In the genomic region with DNA sequence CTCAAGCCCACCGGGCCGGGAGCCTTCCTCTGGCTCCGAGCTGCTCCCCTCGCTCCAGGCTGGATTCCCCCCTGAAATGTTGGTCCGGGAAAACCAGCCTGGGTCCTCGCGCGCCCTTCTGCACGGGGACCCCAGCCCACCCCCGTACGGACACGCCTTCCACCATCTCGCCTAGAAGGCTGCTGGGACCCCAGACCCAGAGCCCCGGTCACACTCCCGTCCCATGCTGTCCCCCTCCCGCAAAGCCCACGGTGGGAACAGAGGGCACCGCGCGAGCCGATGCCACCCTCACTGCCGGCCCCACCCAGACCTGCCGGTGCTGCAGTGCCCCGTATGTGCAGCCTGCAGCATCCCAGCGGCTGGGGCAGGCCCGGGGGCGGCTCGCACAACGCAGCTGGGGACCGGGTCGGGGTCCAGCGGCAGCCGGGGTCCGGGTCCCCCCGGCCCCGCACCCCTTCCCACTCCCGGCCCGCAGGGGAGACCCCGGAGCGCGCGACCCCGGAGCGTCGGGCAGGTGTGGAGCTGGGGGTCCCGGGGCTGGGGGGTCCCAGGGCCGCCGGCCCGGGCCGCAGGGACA, we compare ENCODE assay signal across 8 cellular contexts. TPM values are rescaled to one million over a fixed set of nuclear protein-coding genes. Genes with fewer than 3 reads are reported as not detected.
DNase-seq lines count a peak whose midpoint lies in the region; ATAC-seq, FAIRE-seq and TF ChIP-seq lines count a peak whose summit lies in the region.

No MANE protein-coding gene starts in this region.

- H4K8ac ChIP-seq in H1 (ENCODE audit: extremely low read depth, insufficient read depth, low read length) = peak overlapping the region; percentile 0; the same call in 1 of the 2 replicates

- no peaks in the 10 kb centered on the region; a peak in 1 of 8 replicates for H3K36me3 ChIP-seq in H1 (ENCODE audit: control insufficient read depth in 2 of 4, insufficient read depth in 4 of 4, low read length in 3 of 4)

- peak overlapping the region; percentile 96 for H3K27ac ChIP-seq in CD4-positive, alpha-beta T cell (ENCODE audit: low read depth, low read length)
- H3K27ac ChIP-seq in H1 (ENCODE audit: low read depth, low read length) = no peak overlapping the region

- peaks cover 72% of the 10 kb centered on the region for H3K4me1 Mint-ChIP-seq in CD4-positive, alpha-beta T cell (ENCODE audit: low read depth)
- H3K4me1 Mint-ChIP-seq in activated B cell treated with CpG ODN at 0.5 μM for 24 hours (peaks cover 45% of the 10 kb centered on the region), nephron progenitor cell (peaks cover 68% of the 10 kb centered on the region)

- no peak overlapping the region for H2BK15ac ChIP-seq in H1 (ENCODE audit: low read length)

- H4K20me1 ChIP-seq in H1 (replicated peaks in 1 of 2; ENCODE audit: control insufficient read depth in 1 of 2, insufficient read depth in 2 of 2, low read length in 2 of 2) = no peaks in the 10 kb centered on the region

- no peak for TF ChIP-seq EP300 in H1 (IDR thresholded peaks at IDR 0.05; ENCODE audit: borderline replicate concordance in 1 of 2, low read depth in 2 of 2, low read length in 2 of 2)

- H3K79me2 ChIP-seq in H1 (ENCODE audit: control insufficient read depth in 1 of 2, insufficient read depth in 2 of 2, low read length in 2 of 2) = no peaks in the 10 kb centered on the region

- H3K18ac ChIP-seq in H1 (ENCODE audit: extremely low read depth, low read length) = no peak overlapping the region; the same call in 1 of the 2 replicates

- TF ChIP-seq POLR2A in H1 (IDR thresholded peaks at IDR 0.05; ENCODE audit: control extremely low read depth in 1 of 2, low read depth in 2 of 2, low read length in 2 of 2) = no peak

- no peak overlapping the region for H4K91ac ChIP-seq in H1 (replicated peaks; ENCODE audit: insufficient read length, low read length)

- peaks cover 3 to 22% (median 11%) of the 10 kb centered on the region in 4 experiments for H3K4me1 ChIP-seq in H1 (replicated peaks in 1 of 4; ENCODE audit: control insufficient read depth in 3 of 4, insufficient read depth in 4 of 4, low read length in 3 of 4)

- H4K5ac ChIP-seq in H1 (ENCODE audit: insufficient read length, low read depth, low read length) = no peak overlapping the region

- no peak overlapping the region for H2BK20ac ChIP-seq in H1 (ENCODE audit: low read length)

- H2BK5ac ChIP-seq in H1 (ENCODE audit: low read depth, low read length) = no peak overlapping the region

- intact Hi-C loops in CD4-positive, alpha-beta T cell (cut with DNase I, micrococcal nuclease) = loop anchor here (1.0 to 10.0 kb wide), 5 partner anchors 40 to 607 kb away; partner anchors contain the start of genes ANAPC16 (in 2 of the 2), ASCC1 (in 2 of the 2) and MCU (in 1 of the 2)
- intact Hi-C loops in activated B cell treated with CpG ODN at 0.5 μM for 24 hours (cut with micrococcal nuclease) = loop anchor here (1.0 kb wide), 1 partner anchor 8 kb away; no protein-coding TSS in a partner anchor

- TF ChIP-seq CTCF in CD4-positive, alpha-beta T cell (IDR thresholded peaks at IDR 0.05) = no peak
- TF ChIP-seq CTCF in activated B cell treated with CpG ODN at 0.5 μM for 24 hours (IDR thresholded peaks at IDR 0.05) (no peak), H1 (IDR thresholded peaks at IDR 0.05; ENCODE audit: control extremely low read depth in 1 of 3, insufficient read depth in 1 of 3, low read depth in 1 of 3, low read length in 3 of 3) (no peak), nephron progenitor cell (IDR thresholded peaks at IDR 0.05) (no peak)

- peak; percentile 29 for ATAC-seq in CD4-positive, alpha-beta T cell (ENCODE audit: poor library complexity)
- peak; percentile 64 for ATAC-seq in activated B cell treated with CpG ODN at 0.5 μM for 24 hours (ENCODE audit: low read depth)
- ATAC-seq in HG03342 (IDR thresholded peaks at IDR 0.05; ENCODE audit: unreplicated experiment) = no peak

- H3K27me3 ChIP-seq in CD4-positive, alpha-beta T cell (ENCODE audit: control insufficient read depth, insufficient read depth, low read length) = no peaks in the 10 kb centered on the region
- H3K27me3 ChIP-seq in H1 (replicated peaks in 1 of 4; ENCODE audit: control insufficient read depth in 3 of 4, extremely low read depth in 1 of 4, insufficient read depth in 3 of 4, low read length in 3 of 4) = peaks cover 19 to 50% (median 45%) of the 10 kb centered on the region in 4 experiments

- no peak overlapping the region for H3K9ac ChIP-seq in H1 (replicated peaks in 1 of 4; ENCODE audit: extremely low read depth in 1 of 4, low read depth in 3 of 4, low read length in 3 of 4)

- H2BK12ac ChIP-seq in H1 (ENCODE audit: low read depth, low read length) = no peak overlapping the region

- FAIRE-seq in H1 (lab: Jason Lieb, UNC) = no peak

- peak in 9 of 10 experiments; percentile 33 to 64 (median 52) for DNase-seq in CD4-positive, alpha-beta T cell
- DNase-seq in activated B cell treated with CpG ODN at 0.5 μM for 24 hours (peak; percentile 46), H1 (ENCODE audit: low read depth in 1 of 2, low spot score in 2 of 2) (peak in 1 of 2 experiments; percentile 66), nephron progenitor cell (peak; percentile 40), occipital lobe (lab: John Stamatoyannopoulos, UW) (no peak), cortex of kidney (lab: John Stamatoyannopoulos, UW) (no peak), kidney tubule cell (ENCODE audit: low spot score) (no peak)

- H3K9me3 Mint-ChIP-seq in CD4-positive, alpha-beta T cell = no peaks in the 10 kb centered on the region
- H3K9me3 Mint-ChIP-seq in activated B cell treated with CpG ODN at 0.5 μM for 24 hours = no peaks in the 10 kb centered on the region
- no peaks in the 10 kb centered on the region for H3K9me3 Mint-ChIP-seq in nephron progenitor cell

- 3% methylated on average over 15 of the region's 50 CpGs; no CpG with 5 or more reads in 1 of the 2 experiments for WGBS in H1 (ENCODE audit: extremely low coverage in 1 of 2, insufficient coverage in 1 of 2, insufficient read length in 1 of 2, insufficient replicate concordance in 2 of 2, low coverage in 1 of 2, low lambda C conversion rate in 2 of 2, missing lambda C conversion rate in 1 of 2), 2 experiments

- peak overlapping the region; percentile 100 for H3K4me3 Mint-ChIP-seq in CD4-positive, alpha-beta T cell
- H3K4me3 Mint-ChIP-seq in activated B cell treated with CpG ODN at 0.5 μM for 24 hours (peak overlapping the region; percentile 91), nephron progenitor cell (peak overlapping the region; percentile 90)

- H3K4me2 ChIP-seq in H1 (ENCODE audit: insufficient read depth in 1 of 2, low read depth in 2 of 2, low read length in 2 of 2) = peak overlapping the region; percentile 76 to 82

- no peak overlapping the region for H3K56ac ChIP-seq in H1 (replicated peaks; ENCODE audit: insufficient read length, low read depth, low read length)

- H3K23ac ChIP-seq in H1 (ENCODE audit: insufficient read length) = no peak overlapping the region

- no peak overlapping the region for H3K4ac ChIP-seq in H1 (replicated peaks; ENCODE audit: insufficient read length, low read depth, low read length)

- CTCF ChIA-PET in CD4-positive, alpha-beta T cell (lab: Charles Lee) = interaction anchor here (1.6 kb wide), 1 partner anchor 250 kb away, joined by 4 read pairs; no protein-coding TSS in a partner anchor
- CTCF ChIA-PET in activated B cell treated with CpG ODN at 0.5 μM for 24 hours (lab: Charles Lee) = interaction anchor here (1.2 to 1.7 kb wide), 4 partner anchors 39 to 245 kb away, joined by 3 to 9 read pairs (median 3); no protein-coding TSS in a partner anchor
- CTCF ChIA-PET in H1 (lab: Charles Lee; ENCODE audit: partially characterized antibody) = interaction anchor here (1.5 to 3.8 kb wide), 3 partner anchors 18 to 38 kb away, joined by 3 to 13 read pairs (median 9); no protein-coding TSS in a partner anchor

- H3K9me3 ChIP-seq in CD4-positive, alpha-beta T cell (ENCODE audit: control insufficient read depth, low read length) = no peaks in the 10 kb centered on the region
- no peaks in the 10 kb centered on the region for H3K9me3 ChIP-seq in H1 (ENCODE audit: insufficient read depth in 2 of 2, low read depth in 1 of 2, low read length in 1 of 2)

- H3K23me2 ChIP-seq in H1 (ENCODE audit: low read depth, low read length) = peaks cover 8% of the 10 kb centered on the region; the same call in 1 of the 2 replicates

- no peak overlapping the region for H2AK5ac ChIP-seq in H1 (ENCODE audit: low read depth, low read length)

- peaks cover 62% of the 10 kb centered on the region for H3K36me3 Mint-ChIP-seq in CD4-positive, alpha-beta T cell (ENCODE audit: low read depth)
- peaks cover 12% of the 10 kb centered on the region for H3K36me3 Mint-ChIP-seq in activated B cell treated with CpG ODN at 0.5 μM for 24 hours (ENCODE audit: low read depth)
- peaks cover 14% of the 10 kb centered on the region for H3K36me3 Mint-ChIP-seq in nephron progenitor cell (ENCODE audit: low read depth)

- peak overlapping the region; percentile 49 to 60 (median 54) for H3K4me3 ChIP-seq in H1 (ENCODE audit: extremely low read depth in 1 of 4, insufficient read depth in 2 of 4, low read depth in 3 of 4, low read length in 4 of 4)

- H2BK120ac ChIP-seq in H1 (replicated peaks; ENCODE audit: low read depth, low read length) = no peak overlapping the region

- TF ChIP-seq RAD21 in H1 (IDR thresholded peaks at IDR 0.05 in 1 of 2, conservative IDR thresholded peaks at IDR 0.05 in 1 of 2; ENCODE audit: low read depth in 2 of 2, low read length in 2 of 2) = no peak

- H3K79me1 ChIP-seq in H1 (ENCODE audit: low read depth, low read length) = no peaks in the 10 kb centered on the region

- H3K27me3 Mint-ChIP-seq in CD4-positive, alpha-beta T cell = peaks cover 4% of the 10 kb centered on the region
- H3K27me3 Mint-ChIP-seq in activated B cell treated with CpG ODN at 0.5 μM for 24 hours = no peaks in the 10 kb centered on the region
- H3K27me3 Mint-ChIP-seq in nephron progenitor cell (ENCODE audit: low read depth, poor library complexity) = peaks cover 48% of the 10 kb centered on the region

- POLR2A ChIA-PET in CD4-positive, alpha-beta T cell (lab: Charles Lee) = interaction anchor here (0.6 to 8.0 kb wide), 29 partner anchors 9 to 772 kb away, joined by 3 to 117 read pairs (median 10); partner anchors contain the start of genes ANAPC16, ASCC1 and DDIT4
- POLR2A ChIA-PET in activated B cell treated with CpG ODN at 0.5 μM for 24 hours (lab: Charles Lee) = interaction anchor here (0.5 to 4.1 kb wide), 19 partner anchors 8 to 267 kb away, joined by 3 to 35 read pairs (median 6); partner anchors contain the start of genes ANAPC16, ASCC1, DDIT4 and DNAJB12
- POLR2A ChIA-PET in H1 (lab: Charles Lee; ENCODE audit: partially characterized antibody) = interaction anchor here (0.6 to 2.5 kb wide), 7 partner anchors 8 to 266 kb away, joined by 3 to 13 read pairs (median 3); partner anchors contain the start of gene DDIT4

- peak overlapping the region; percentile 98 for H3K27ac Mint-ChIP-seq in CD4-positive, alpha-beta T cell
- peak overlapping the region; percentile 89 for H3K27ac Mint-ChIP-seq in activated B cell treated with CpG ODN at 0.5 μM for 24 hours
- no peak overlapping the region for H3K27ac Mint-ChIP-seq in nephron progenitor cell

- no peak overlapping the region for H3K14ac ChIP-seq in H1 (ENCODE audit: insufficient read length)

- H2AFZ ChIP-seq in H1 (ENCODE audit: low read length) = no peak overlapping the region

RNA-seq across cellular contexts. Expression of gene SPOCK2, which starts 0.9 kb away (rescaled TPM):
- total RNA-seq in CD4-positive, alpha-beta T cell = 100 to 1,000 TPM; 976 to 998 TPM
- total RNA-seq in activated B cell treated with CpG ODN at 0.5 μM for 24 hours (24.2 and 27.8 TPM in 2 replicates), occipital lobe (25.1 TPM)
- total RNA-seq in H1 (2021; fragmentation: NEBNext Ultra II Directional; extraction: Animal tissue kit (Norgen Biotek cat#: 25700)) = 1.6 and 1.9 TPM in 2 replicates
- 1.5 and 2.6 TPM in 2 replicates for polyA plus RNA-seq in H1 (2011; rRNA removed)
- 2.2 TPM for polyA plus RNA-seq in H1 (2011; cell fraction: cytosol; rRNA removed)
- polyA plus RNA-seq in H1 (2011; cell fraction: nucleus; rRNA removed) = 2.9 TPM
- polyA plus RNA-seq in H1 (2012, experiment 1 of 2) = 0.66 to 1.3 TPM (median 0.98 TPM) in 4 replicates
- 0.63 TPM for polyA plus RNA-seq in H1 (2012, experiment 2 of 2)
- 2.2 TPM for polyA plus RNA-seq in H1 (2013, experiment 1 of 2)
- polyA plus RNA-seq in H1 (2013, experiment 2 of 2) = 2.1 TPM
- 1.1 TPM in 2 replicates for polyA minus RNA-seq in H1 (2011; rRNA and poly(A)+ RNA removed)
- polyA minus RNA-seq in H1 (2011; cell fraction: cytosol; rRNA and poly(A)+ RNA removed) = 0.73 TPM
- 2.9 TPM for polyA minus RNA-seq in H1 (2011; cell fraction: nucleus; rRNA and poly(A)+ RNA removed)

Comparison
In these comparisons a context has a peak if more than half of its experiments do, and no peak if none do; other contexts are left out.
1. DNase-seq: peak in CD4-positive, alpha-beta T cell (9 of 10), activated B cell treated with CpG ODN at 0.5 μM for 24 hours (single experiment) and nephron progenitor cell (single experiment); none in occipital lobe (single experiment), cortex of kidney (single experiment) and kidney tubule cell (single experiment).
2. RNA of gene SPOCK2, which starts 0.9 kb away (total RNA-seq): 976 to 998 TPM in CD4-positive, alpha-beta T cell; 24.2 to 27.8 TPM in activated B cell treated with CpG ODN at 0.5 μM for 24 hours, 25.1 TPM in occipital lobe (single experiment) and 1.6 to 1.9 TPM in H1; every median in the first group is over 10 times any median in the second.
3. Peak in every context shown above with its lines, with median percentiles within 50 percentile points of each other: H3K4me3 Mint-ChIP-seq.